ENCODE assay signal across 1 cellular context in genomic region chr6:83192871-83193746, GRCh38.
A peak's percentile ranks its signal among the peaks of the same experiment; 100 is the strongest.
TF ChIP-seq lines count a peak whose summit lies in the region.

Gene PGM3, minus strand, starts transcription at chr6:83193265. Its CDS starts 2,253 bp downstream, at chr6:83191012.
Gene RWDD2A, plus strand, starts transcription at chr6:83193357. Its CDS starts 1,095 bp downstream, at chr6:83194452.

TF ChIP-seq in K562, 482 proteins besides CTCF, POLR2A, EP300 and RAD21 (continued from another document and continues in another):
- TF ChIP-seq NRF1 (conservative IDR thresholded peaks at IDR 0.05 in 1 of 2, IDR thresholded peaks at IDR 0.05 in 1 of 2) (peak; percentile 83 to 85), ETV5 (CRISPR knock-in tag; IDR thresholded peaks at IDR 0.05; ENCODE audit: low read depth) (peak; percentile 77), ZNF324 (CRISPR knock-in tag; IDR thresholded peaks at IDR 0.05) (no peak), SMARCE1 (IDR thresholded peaks at IDR 0.05) (0 out of 2 replicates have a peak, but pooled peaks have one; percentile 17), ZNF263 (CRISPR knock-in tag; IDR thresholded peaks at IDR 0.05; ENCODE audit: borderline replicate concordance) (no peak), ZNF445 (CRISPR knock-in tag; IDR thresholded peaks at IDR 0.05; ENCODE audit: low read depth) (no peak), CCNT2 (IDR thresholded peaks at IDR 0.05; ENCODE audit: borderline replicate concordance, extremely low read depth, insufficient read length, low read depth, low read length) (peak; percentile 33), CHCHD3 (CRISPR knock-in tag; IDR thresholded peaks at IDR 0.05) (no peak), MYC (IDR thresholded peaks at IDR 0.05; ENCODE audit: low read depth, low read length) (peak; percentile 41; the same call in 1 of the 2 replicates), MYC (CRISPR knock-in tag; IDR thresholded peaks at IDR 0.05; ENCODE audit: borderline replicate concordance, low read depth) (no peak), SNAPC5 (CRISPR knock-in tag; IDR thresholded peaks at IDR 0.05) (no peak), NFIC (IDR thresholded peaks at IDR 0.05) (peak; percentile 60), UBTF (IDR thresholded peaks at IDR 0.05; ENCODE audit: borderline replicate concordance in 1 of 2, low read depth in 2 of 2, low read length in 2 of 2) (peak in 1 of 2 experiments; percentile 66; a peak in 1 of 4 replicates), POLR2G (IDR thresholded peaks at IDR 0.05; ENCODE audit: low read depth, low read length) (peak; percentile 98), EGR1 (conservative IDR thresholded peaks at IDR 0.05) (peak; percentile 79), ZKSCAN1 (IDR thresholded peaks at IDR 0.05; ENCODE audit: low read depth, low read length) (0 out of 2 replicates have a peak, but pooled peaks have one; percentile 18), GABPB2 (CRISPR knock-in tag; conservative IDR thresholded peaks at IDR 0.05) (no peak), RNF2 (IDR thresholded peaks at IDR 0.05) (0 out of 2 replicates have a peak, but pooled peaks have one; percentile 24), DACH1 (IDR thresholded peaks at IDR 0.05; ENCODE audit: partially characterized antibody) (peak; percentile 33), PURB (CRISPR knock-in tag; IDR thresholded peaks at IDR 0.05; ENCODE audit: low read depth) (no peak), TOE1 (IDR thresholded peaks at IDR 0.05; ENCODE audit: borderline replicate concordance) (peak; percentile 48; the same call in 1 of the 2 replicates), TOE1 (CRISPR knock-in tag; IDR thresholded peaks at IDR 0.05; ENCODE audit: borderline replicate concordance, low read depth) (no peak), NCOA6 (IDR thresholded peaks at IDR 0.05) (peak; percentile 60; the same call in 1 of the 2 replicates), SRSF9 (IDR thresholded peaks at IDR 0.05; ENCODE audit: borderline replicate concordance, low read depth, low read length) (no peak), CTBP1 (IDR thresholded peaks at IDR 0.05; ENCODE audit: borderline replicate concordance) (peak; percentile 48), GTF2F1 (IDR thresholded peaks at IDR 0.05; ENCODE audit: low read depth, low read length) (no peak), PPARD (CRISPR knock-in tag; IDR thresholded peaks at IDR 0.05) (no peak), NCOA1 (IDR thresholded peaks at IDR 0.05; ENCODE audit: low read depth) (peak; percentile 56; the same call in 1 of the 2 replicates), RCOR1 (IDR thresholded peaks at IDR 0.05; ENCODE audit: borderline replicate concordance in 1 of 2, low read depth in 2 of 2, low read length in 2 of 2) (0 out of 4 replicates have a peak, but pooled peaks of 1 of the 2 experiments have one; percentile 9), ZNF512 (tag; IDR thresholded peaks at IDR 0.05) (no peak), U2AF2 (optimal IDR thresholded peaks at IDR 0.05; ENCODE audit: low read depth, low read length) (no peak), TAF15 (IDR thresholded peaks at IDR 0.05; ENCODE audit: low read depth, low read length) (no peak), DPF2 (IDR thresholded peaks at IDR 0.05) (no peak), HDAC1 (IDR thresholded peaks at IDR 0.05) (peak in 1 of 2 experiments; percentile 94; a peak in 2 of 4 replicates)
- TF ChIP-seq, protein P1, sequence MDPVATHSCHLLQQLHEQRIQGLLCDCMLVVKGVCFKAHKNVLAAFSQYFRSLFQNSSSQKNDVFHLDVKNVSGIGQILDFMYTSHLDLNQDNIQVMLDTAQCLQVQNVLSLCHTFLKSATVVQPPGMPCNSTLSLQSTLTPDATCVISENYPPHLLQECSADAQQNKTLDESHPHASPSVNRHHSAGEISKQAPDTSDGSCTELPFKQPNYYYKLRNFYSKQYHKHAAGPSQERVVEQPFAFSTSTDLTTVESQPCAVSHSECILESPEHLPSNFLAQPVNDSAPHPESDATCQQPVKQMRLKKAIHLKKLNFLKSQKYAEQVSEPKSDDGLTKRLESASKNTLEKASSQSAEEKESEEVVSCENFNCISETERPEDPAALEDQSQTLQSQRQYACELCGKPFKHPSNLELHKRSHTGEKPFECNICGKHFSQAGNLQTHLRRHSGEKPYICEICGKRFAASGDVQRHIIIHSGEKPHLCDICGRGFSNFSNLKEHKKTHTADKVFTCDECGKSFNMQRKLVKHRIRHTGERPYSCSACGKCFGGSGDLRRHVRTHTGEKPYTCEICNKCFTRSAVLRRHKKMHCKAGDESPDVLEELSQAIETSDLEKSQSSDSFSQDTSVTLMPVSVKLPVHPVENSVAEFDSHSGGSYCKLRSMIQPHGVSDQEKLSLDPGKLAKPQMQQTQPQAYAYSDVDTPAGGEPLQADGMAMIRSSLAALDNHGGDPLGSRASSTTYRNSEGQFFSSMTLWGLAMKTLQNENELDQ (CRISPR knock-in tag; IDR thresholded peaks at IDR 0.05; ENCODE audit: borderline replicate concordance): no peak
- TF ChIP-seq, protein P2, sequence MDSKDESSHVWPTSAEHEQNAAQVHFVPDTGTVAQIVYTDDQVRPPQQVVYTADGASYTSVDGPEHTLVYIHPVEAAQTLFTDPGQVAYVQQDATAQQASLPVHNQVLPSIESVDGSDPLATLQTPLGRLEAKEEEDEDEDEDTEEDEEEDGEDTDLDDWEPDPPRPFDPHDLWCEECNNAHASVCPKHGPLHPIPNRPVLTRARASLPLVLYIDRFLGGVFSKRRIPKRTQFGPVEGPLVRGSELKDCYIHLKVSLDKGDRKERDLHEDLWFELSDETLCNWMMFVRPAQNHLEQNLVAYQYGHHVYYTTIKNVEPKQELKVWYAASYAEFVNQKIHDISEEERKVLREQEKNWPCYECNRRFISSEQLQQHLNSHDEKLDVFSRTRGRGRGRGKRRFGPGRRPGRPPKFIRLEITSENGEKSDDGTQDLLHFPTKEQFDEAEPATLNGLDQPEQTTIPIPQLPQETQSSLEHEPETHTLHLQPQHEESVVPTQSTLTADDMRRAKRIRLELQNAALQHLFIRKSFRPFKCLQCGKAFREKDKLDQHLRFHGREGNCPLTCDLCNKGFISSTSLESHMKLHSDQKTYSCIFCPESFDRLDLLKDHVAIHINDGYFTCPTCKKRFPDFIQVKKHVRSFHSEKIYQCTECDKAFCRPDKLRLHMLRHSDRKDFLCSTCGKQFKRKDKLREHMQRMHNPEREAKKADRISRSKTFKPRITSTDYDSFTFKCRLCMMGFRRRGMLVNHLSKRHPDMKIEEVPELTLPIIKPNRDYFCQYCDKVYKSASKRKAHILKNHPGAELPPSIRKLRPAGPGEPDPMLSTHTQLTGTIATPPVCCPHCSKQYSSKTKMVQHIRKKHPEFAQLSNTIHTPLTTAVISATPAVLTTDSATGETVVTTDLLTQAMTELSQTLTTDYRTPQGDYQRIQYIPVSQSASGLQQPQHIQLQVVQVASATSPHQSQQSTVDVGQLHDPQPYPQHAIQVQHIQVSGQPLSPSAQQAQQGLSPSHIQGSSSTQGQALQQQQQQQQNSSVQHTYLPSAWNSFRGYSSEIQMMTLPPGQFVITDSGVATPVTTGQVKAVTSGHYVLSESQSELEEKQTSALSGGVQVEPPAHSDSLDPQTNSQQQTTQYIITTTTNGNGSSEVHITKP (IDR thresholded peaks at IDR 0.05; ENCODE audit: partially characterized antibody): peak; percentile 59
- TF ChIP-seq, protein P3, sequence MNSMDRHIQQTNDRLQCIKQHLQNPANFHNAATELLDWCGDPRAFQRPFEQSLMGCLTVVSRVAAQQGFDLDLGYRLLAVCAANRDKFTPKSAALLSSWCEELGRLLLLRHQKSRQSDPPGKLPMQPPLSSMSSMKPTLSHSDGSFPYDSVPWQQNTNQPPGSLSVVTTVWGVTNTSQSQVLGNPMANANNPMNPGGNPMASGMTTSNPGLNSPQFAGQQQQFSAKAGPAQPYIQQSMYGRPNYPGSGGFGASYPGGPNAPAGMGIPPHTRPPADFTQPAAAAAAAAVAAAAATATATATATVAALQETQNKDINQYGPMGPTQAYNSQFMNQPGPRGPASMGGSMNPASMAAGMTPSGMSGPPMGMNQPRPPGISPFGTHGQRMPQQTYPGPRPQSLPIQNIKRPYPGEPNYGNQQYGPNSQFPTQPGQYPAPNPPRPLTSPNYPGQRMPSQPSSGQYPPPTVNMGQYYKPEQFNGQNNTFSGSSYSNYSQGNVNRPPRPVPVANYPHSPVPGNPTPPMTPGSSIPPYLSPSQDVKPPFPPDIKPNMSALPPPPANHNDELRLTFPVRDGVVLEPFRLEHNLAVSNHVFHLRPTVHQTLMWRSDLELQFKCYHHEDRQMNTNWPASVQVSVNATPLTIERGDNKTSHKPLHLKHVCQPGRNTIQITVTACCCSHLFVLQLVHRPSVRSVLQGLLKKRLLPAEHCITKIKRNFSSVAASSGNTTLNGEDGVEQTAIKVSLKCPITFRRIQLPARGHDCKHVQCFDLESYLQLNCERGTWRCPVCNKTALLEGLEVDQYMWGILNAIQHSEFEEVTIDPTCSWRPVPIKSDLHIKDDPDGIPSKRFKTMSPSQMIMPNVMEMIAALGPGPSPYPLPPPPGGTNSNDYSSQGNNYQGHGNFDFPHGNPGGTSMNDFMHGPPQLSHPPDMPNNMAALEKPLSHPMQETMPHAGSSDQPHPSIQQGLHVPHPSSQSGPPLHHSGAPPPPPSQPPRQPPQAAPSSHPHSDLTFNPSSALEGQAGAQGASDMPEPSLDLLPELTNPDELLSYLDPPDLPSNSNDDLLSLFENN (IDR thresholded peaks at IDR 0.05; ENCODE audit: low read depth in 2 of 2, low read length in 2 of 2): peak in 1 of 2 experiments; percentile 36; a peak in 1 of 4 replicates
- TF ChIP-seq, protein P4, sequence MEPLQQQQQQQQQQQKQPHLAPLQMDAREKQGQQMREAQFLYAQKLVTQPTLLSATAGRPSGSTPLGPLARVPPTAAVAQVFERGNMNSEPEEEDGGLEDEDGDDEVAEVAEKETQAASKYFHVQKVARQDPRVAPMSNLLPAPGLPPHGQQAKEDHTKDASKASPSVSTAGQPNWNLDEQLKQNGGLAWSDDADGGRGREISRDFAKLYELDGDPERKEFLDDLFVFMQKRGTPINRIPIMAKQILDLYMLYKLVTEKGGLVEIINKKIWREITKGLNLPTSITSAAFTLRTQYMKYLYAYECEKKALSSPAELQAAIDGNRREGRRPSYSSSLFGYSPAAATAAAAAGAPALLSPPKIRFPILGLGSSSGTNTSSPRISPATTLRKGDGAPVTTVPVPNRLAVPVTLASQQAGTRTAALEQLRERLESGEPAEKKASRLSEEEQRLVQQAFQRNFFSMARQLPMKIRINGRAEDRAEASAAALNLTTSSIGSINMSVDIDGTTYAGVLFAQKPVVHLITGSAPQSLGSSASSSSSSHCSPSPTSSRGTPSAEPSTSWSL (CRISPR knock-in tag; IDR thresholded peaks at IDR 0.05; ENCODE audit: borderline replicate concordance): no peak
- TF ChIP-seq, protein P5, sequence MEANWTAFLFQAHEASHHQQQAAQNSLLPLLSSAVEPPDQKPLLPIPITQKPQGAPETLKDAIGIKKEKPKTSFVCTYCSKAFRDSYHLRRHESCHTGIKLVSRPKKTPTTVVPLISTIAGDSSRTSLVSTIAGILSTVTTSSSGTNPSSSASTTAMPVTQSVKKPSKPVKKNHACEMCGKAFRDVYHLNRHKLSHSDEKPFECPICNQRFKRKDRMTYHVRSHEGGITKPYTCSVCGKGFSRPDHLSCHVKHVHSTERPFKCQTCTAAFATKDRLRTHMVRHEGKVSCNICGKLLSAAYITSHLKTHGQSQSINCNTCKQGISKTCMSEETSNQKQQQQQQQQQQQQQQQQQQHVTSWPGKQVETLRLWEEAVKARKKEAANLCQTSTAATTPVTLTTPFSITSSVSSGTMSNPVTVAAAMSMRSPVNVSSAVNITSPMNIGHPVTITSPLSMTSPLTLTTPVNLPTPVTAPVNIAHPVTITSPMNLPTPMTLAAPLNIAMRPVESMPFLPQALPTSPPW (CRISPR knock-in tag; IDR thresholded peaks at IDR 0.05): no peak
- TF ChIP-seq, protein P6, sequence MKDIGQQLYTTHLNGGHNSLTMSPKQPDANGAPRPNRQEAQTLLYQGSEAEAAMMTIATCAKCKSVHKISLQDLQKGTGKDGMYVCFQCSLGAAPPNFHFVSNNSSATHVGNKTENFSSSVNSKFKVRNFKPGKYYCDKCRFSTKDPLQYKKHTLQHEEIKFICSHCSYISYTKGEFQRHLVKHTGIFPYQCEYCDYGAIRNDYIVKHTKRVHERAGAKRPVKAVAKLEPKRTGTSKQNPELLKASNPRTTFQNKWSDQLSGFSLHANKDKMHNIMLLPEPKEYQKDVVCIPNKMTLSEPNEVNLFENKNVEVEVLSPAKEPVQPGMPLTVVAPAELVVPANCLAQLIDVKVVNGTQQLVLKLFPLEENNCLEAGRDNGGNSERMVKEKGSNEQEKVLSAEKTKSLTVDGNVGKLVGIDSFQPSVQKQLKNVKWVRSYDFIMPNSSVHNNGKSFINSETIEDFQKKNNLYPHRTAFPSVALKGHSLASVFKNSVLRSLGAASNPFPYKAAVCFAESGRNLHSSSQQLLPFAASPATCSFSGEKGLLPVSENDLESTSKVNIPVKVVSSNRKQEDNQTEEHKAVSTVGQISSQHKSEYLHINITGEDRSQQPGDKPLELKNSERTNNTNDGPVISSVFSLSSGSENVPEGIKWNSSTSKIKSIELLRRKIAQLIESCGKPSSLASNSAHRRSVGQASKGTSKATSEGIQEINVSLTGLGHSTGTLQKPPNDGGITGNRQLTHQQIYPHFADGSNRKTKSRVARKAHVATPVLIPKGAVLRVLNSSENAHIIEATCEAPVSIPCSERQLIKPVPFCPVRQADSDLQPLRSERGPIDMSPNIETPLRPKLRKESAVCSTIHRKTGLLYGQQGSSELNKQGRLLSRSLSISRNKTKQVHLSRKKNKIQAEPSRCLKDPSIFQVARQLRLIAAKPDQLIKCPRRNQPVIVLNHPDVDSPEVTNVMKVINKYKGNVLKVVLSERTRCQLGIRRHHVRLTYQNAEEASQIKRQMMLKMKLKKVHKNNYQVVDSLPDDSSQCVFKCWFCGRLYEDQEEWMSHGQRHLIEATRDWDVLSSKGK (CRISPR knock-in tag; IDR thresholded peaks at IDR 0.05): no peak
